1 cellular context compared by ENCODE assay signal in the genomic region with DNA sequence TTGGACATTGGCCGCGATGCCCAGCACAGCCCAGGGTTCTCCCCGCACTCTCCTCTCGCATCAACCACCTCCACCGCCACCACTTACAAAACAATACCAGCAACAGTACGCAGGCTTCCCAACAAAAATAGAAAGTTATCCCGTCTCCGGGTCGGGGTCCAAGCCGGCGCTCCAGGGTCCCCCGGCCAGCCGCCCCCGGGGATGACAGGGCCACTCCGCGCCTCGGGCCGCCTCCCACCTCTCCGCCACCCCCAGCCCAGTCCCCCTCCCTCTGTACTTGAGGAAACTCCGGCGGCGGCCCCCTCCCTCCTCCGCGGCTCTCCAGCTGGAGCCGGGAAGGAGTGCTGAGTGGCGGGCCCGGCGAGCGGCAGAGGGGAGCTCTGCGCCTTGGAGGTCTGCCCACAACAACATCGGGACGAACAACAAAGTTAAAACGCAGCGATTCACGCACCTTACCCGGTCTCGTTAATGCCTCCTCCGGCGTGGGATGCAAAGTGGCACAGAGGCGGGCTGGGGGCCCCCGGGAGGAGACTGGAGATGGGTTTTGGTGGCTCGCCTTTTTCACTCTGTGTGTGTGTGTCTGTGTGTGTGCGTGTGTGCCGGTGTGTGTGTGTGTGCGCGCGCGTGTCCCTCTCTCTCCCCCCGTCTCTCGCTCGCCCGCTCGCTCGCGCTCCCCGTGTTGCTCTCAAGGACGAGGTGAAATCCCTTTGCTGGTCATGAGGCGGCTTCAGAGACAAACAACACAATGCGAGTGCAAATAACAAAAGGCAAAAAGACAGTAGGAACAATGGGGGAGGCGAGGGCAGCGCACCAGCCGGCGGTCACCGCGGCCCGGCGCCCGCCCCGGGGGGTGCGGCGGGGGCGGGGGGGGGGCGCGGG.
A peak's percentile ranks its signal among the peaks of the same experiment; 100 is the strongest.
TF ChIP-seq lines count a peak whose summit lies in the region.

No MANE protein-coding gene starts in this region.

TF ChIP-seq in HEK293, 187 proteins besides CTCF, POLR2A, EP300 and RAD21 (continued from another document and continues in another):
- TF ChIP-seq ZNF202 (tag by site-specific recombination; IDR thresholded peaks at IDR 0.05; ENCODE audit: borderline replicate concordance) (no peak), GLI4 (tag by site-specific recombination; IDR thresholded peaks at IDR 0.05) (0 out of 2 replicates have a peak, but pooled peaks have one; percentile 85), ZNF777 (tag by site-specific recombination; IDR thresholded peaks at IDR 0.05; ENCODE audit: borderline replicate concordance) (peak; percentile 93), ZNF292 (tag by site-specific recombination; IDR thresholded peaks at IDR 0.05; ENCODE audit: borderline replicate concordance, low read depth) (no peak), ZNF112 (tag by site-specific recombination; IDR thresholded peaks at IDR 0.05) (no peak), IKZF3 (tag by site-specific recombination; IDR thresholded peaks at IDR 0.05) (peak; percentile 86), ZNF184 (tag by site-specific recombination; IDR thresholded peaks at IDR 0.05) (no peak), MZF1 (tag by site-specific recombination; IDR thresholded peaks at IDR 0.05; ENCODE audit: borderline replicate concordance) (peak; percentile 74), ZNF426 (tag by site-specific recombination; IDR thresholded peaks at IDR 0.05) (no peak), ZNF560 (tag by site-specific recombination; IDR thresholded peaks at IDR 0.05; ENCODE audit: borderline replicate concordance) (no peak), KLF16 (tag by site-specific recombination; IDR thresholded peaks at IDR 0.05) (peak; percentile 79), REPIN1 (tag by site-specific recombination; IDR thresholded peaks at IDR 0.05; ENCODE audit: low read depth) (no peak; the same call in 1 of the 2 replicates), OSR2 (tag by site-specific recombination; IDR thresholded peaks at IDR 0.05) (no peak), ZNF792 (tag by site-specific recombination; IDR thresholded peaks at IDR 0.05) (peak; percentile 82), ZBTB20 (tag by site-specific recombination; IDR thresholded peaks at IDR 0.05) (peak; percentile 95), ZNF157 (tag by site-specific recombination; IDR thresholded peaks at IDR 0.05) (no peak), HOXD13 (CRISPR knock-in tag; IDR thresholded peaks at IDR 0.05; ENCODE audit: borderline replicate concordance) (no peak), ZBTB21 (tag by site-specific recombination; IDR thresholded peaks at IDR 0.05) (0 out of 2 replicates have a peak, but pooled peaks have one; percentile 34), SP7 (tag by site-specific recombination; IDR thresholded peaks at IDR 0.05) (peak; percentile 65), ZNF558 (tag by site-specific recombination; IDR thresholded peaks at IDR 0.05) (no peak), ZNF335 (tag by site-specific recombination; conservative IDR thresholded peaks at IDR 0.05) (peak; percentile 91), GLI2 (tag by site-specific recombination; IDR thresholded peaks at IDR 0.05; ENCODE audit: borderline replicate concordance, low read depth) (no peak), OVOL3 (tag by site-specific recombination; IDR thresholded peaks at IDR 0.05) (0 out of 2 replicates have a peak, but pooled peaks have one; percentile 18), ZNF768 (tag by site-specific recombination; IDR thresholded peaks at IDR 0.05) (no peak; the same call in 1 of the 2 replicates), SCRT2 (tag by site-specific recombination; IDR thresholded peaks at IDR 0.05) (peak; percentile 40), ZNF658 (tag by site-specific recombination; IDR thresholded peaks at IDR 0.05) (no peak)
- TF ChIP-seq, protein P1, sequence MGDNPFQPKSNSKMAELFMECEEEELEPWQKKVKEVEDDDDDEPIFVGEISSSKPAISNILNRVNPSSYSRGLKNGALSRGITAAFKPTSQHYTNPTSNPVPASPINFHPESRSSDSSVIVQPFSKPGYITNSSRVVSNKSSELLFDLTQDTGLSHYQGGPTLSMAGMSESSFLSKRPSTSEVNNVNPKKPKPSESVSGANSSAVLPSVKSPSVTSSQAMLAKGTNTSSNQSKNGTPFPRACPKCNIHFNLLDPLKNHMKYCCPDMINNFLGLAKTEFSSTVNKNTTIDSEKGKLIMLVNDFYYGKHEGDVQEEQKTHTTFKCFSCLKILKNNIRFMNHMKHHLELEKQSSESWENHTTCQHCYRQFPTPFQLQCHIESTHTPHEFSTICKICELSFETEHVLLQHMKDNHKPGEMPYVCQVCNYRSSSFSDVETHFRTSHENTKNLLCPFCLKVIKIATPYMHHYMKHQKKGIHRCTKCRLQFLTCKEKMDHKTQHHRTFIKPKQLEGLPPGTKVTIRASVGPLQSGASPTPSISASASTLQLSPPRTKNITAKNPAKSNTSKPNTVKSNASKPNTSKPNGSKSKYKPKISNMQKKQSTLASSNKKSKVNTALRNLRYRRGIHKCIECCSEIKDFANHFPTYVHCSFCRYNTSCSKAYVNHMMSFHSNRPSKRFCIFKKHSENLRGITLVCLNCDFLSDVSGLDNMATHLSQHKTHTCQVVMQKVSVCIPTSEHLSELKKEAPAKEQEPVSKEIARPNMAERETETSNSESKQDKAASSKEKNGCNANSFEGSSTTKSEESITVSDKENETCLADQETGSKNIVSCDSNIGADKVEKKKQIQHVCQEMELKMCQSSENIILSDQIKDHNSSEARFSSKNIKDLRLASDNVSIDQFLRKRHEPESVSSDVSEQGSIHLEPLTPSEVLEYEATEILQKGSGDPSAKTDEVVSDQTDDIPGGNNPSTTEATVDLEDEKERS (tag by site-specific recombination; IDR thresholded peaks at IDR 0.05), result no peak
- TF ChIP-seq, protein P2, sequence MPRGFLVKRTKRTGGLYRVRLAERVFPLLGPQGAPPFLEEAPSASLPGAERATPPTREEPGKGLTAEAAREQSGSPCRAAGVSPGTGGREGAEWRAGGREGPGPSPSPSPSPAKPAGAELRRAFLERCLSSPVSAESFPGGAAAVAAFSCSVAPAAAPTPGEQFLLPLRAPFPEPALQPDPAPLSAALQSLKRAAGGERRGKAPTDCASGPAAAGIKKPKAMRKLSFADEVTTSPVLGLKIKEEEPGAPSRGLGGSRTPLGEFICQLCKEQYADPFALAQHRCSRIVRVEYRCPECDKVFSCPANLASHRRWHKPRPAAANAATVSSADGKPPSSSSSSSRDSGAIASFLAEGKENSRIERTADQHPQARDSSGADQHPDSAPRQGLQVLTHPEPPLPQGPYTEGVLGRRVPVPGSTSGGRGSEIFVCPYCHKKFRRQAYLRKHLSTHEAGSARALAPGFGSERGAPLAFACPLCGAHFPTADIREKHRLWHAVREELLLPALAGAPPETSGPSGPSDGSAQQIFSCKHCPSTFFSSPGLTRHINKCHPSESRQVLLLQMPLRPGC (tag by site-specific recombination; IDR thresholded peaks at IDR 0.05), result no peak
- TF ChIP-seq, protein P3, sequence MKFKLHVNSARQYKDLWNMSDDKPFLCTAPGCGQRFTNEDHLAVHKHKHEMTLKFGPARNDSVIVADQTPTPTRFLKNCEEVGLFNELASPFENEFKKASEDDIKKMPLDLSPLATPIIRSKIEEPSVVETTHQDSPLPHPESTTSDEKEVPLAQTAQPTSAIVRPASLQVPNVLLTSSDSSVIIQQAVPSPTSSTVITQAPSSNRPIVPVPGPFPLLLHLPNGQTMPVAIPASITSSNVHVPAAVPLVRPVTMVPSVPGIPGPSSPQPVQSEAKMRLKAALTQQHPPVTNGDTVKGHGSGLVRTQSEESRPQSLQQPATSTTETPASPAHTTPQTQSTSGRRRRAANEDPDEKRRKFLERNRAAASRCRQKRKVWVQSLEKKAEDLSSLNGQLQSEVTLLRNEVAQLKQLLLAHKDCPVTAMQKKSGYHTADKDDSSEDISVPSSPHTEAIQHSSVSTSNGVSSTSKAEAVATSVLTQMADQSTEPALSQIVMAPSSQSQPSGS (tag by site-specific recombination; IDR thresholded peaks at IDR 0.05; ENCODE audit: low read depth), result no peak
- TF ChIP-seq, protein P4, sequence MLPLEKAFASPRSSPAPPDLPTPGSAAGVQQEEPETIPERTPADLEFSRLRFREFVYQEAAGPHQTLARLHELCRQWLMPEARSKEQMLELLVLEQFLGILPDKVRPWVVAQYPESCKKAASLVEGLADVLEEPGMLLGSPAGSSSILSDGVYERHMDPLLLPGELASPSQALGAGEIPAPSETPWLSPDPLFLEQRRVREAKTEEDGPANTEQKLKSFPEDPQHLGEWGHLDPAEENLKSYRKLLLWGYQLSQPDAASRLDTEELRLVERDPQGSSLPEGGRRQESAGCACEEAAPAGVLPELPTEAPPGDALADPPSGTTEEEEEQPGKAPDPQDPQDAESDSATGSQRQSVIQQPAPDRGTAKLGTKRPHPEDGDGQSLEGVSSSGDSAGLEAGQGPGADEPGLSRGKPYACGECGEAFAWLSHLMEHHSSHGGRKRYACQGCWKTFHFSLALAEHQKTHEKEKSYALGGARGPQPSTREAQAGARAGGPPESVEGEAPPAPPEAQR (tag by site-specific recombination; IDR thresholded peaks at IDR 0.05), result peak; percentile 84
- TF ChIP-seq, protein P5, sequence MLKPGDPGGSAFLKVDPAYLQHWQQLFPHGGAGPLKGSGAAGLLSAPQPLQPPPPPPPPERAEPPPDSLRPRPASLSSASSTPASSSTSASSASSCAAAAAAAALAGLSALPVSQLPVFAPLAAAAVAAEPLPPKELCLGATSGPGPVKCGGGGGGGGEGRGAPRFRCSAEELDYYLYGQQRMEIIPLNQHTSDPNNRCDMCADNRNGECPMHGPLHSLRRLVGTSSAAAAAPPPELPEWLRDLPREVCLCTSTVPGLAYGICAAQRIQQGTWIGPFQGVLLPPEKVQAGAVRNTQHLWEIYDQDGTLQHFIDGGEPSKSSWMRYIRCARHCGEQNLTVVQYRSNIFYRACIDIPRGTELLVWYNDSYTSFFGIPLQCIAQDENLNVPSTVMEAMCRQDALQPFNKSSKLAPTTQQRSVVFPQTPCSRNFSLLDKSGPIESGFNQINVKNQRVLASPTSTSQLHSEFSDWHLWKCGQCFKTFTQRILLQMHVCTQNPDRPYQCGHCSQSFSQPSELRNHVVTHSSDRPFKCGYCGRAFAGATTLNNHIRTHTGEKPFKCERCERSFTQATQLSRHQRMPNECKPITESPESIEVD (tag by site-specific recombination; IDR thresholded peaks at IDR 0.05), result no peak
- TF ChIP-seq, protein P6, sequence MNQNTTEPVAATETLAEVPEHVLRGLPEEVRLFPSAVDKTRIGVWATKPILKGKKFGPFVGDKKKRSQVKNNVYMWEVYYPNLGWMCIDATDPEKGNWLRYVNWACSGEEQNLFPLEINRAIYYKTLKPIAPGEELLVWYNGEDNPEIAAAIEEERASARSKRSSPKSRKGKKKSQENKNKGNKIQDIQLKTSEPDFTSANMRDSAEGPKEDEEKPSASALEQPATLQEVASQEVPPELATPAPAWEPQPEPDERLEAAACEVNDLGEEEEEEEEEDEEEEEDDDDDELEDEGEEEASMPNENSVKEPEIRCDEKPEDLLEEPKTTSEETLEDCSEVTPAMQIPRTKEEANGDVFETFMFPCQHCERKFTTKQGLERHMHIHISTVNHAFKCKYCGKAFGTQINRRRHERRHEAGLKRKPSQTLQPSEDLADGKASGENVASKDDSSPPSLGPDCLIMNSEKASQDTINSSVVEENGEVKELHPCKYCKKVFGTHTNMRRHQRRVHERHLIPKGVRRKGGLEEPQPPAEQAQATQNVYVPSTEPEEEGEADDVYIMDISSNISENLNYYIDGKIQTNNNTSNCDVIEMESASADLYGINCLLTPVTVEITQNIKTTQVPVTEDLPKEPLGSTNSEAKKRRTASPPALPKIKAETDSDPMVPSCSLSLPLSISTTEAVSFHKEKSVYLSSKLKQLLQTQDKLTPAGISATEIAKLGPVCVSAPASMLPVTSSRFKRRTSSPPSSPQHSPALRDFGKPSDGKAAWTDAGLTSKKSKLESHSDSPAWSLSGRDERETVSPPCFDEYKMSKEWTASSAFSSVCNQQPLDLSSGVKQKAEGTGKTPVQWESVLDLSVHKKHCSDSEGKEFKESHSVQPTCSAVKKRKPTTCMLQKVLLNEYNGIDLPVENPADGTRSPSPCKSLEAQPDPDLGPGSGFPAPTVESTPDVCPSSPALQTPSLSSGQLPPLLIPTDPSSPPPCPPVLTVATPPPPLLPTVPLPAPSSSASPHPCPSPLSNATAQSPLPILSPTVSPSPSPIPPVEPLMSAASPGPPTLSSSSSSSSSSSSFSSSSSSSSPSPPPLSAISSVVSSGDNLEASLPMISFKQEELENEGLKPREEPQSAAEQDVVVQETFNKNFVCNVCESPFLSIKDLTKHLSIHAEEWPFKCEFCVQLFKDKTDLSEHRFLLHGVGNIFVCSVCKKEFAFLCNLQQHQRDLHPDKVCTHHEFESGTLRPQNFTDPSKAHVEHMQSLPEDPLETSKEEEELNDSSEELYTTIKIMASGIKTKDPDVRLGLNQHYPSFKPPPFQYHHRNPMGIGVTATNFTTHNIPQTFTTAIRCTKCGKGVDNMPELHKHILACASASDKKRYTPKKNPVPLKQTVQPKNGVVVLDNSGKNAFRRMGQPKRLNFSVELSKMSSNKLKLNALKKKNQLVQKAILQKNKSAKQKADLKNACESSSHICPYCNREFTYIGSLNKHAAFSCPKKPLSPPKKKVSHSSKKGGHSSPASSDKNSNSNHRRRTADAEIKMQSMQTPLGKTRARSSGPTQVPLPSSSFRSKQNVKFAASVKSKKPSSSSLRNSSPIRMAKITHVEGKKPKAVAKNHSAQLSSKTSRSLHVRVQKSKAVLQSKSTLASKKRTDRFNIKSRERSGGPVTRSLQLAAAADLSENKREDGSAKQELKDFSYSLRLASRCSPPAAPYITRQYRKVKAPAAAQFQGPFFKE (tag by site-specific recombination; IDR thresholded peaks at IDR 0.05; ENCODE audit: borderline replicate concordance), result no peak
- TF ChIP-seq, protein P7, sequence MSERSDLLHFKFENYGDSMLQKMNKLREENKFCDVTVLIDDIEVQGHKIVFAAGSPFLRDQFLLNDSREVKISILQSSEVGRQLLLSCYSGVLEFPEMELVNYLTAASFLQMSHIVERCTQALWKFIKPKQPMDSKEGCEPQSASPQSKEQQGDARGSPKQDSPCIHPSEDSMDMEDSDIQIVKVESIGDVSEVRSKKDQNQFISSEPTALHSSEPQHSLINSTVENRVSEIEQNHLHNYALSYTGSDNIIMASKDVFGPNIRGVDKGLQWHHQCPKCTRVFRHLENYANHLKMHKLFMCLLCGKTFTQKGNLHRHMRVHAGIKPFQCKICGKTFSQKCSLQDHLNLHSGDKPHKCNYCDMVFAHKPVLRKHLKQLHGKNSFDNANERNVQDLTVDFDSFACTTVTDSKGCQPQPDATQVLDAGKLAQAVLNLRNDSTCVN (tag by site-specific recombination; optimal IDR thresholded peaks at IDR 0.05), result peak; percentile 96
- TF ChIP-seq, protein P8, sequence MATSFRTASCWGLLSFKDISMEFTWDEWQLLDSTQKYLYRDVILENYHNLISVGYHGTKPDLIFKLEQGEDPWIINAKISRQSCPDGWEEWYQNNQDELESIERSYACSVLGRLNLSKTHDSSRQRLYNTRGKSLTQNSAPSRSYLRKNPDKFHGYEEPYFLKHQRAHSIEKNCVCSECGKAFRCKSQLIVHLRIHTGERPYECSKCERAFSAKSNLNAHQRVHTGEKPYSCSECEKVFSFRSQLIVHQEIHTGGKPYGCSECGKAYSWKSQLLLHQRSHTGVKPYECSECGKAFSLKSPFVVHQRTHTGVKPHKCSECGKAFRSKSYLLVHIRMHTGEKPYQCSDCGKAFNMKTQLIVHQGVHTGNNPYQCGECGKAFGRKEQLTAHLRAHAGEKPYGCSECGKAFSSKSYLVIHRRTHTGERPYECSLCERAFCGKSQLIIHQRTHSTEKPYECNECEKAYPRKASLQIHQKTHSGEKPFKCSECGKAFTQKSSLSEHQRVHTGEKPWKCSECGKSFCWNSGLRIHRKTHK (tag by site-specific recombination; IDR thresholded peaks at IDR 0.05), result no peak
